8 cellular contexts compared by ENCODE assay signal in genomic region chr13:112943309-112944125, GRCh38. TPM values are rescaled to one million over a fixed set of nuclear protein-coding genes. Genes with fewer than 3 reads are reported as not detected.
DNase-seq lines count a peak whose midpoint lies in the region; ATAC-seq and TF ChIP-seq lines count a peak whose summit lies in the region.

No MANE protein-coding gene starts in this region.

- peaks cover 3 to 10% of the 10 kb centered on the region in 2 donors for H3K4me1 ChIP-seq in esophagus (ENCODE audit: control insufficient read depth in 2 of 2, insufficient read depth in 2 of 2, low read length in 1 of 2)
- H3K4me1 ChIP-seq in muscle layer of duodenum (ENCODE audit: control insufficient read depth in 1 of 2, insufficient read depth in 2 of 2, low read length in 2 of 2): peaks cover 4 to 7% of the 10 kb centered on the region in 2 donors
- peaks cover 0 to 13% (median 8%) of the 10 kb centered on the region in 4 donors for H3K4me1 ChIP-seq in tibial nerve

- H3K27me3 ChIP-seq in esophagus (ENCODE audit: control insufficient read depth in 1 of 2, insufficient read depth in 2 of 2, low read length in 2 of 2) (no peaks in the 10 kb centered on the region), muscle layer of duodenum (ENCODE audit: low read depth, low read length) (no peaks in the 10 kb centered on the region), tibial nerve (peaks cover 0 to 27% of the 10 kb centered on the region in 2 donors)

- no peak for TF ChIP-seq CTCF in tibial nerve (IDR thresholded peaks at IDR 0.05)

- no peaks in the 10 kb centered on the region for H3K9me3 ChIP-seq in esophagus (ENCODE audit: control insufficient read depth in 2 of 2, insufficient read depth in 1 of 2, low read depth in 1 of 2, low read length in 1 of 2)
- no peaks in the 10 kb centered on the region for H3K9me3 ChIP-seq in muscle layer of duodenum (ENCODE audit: control insufficient read depth in 1 of 2, low read length in 2 of 2)
- no peaks in the 10 kb centered on the region for H3K9me3 ChIP-seq in tibial nerve

- DNase-seq in DMS114 treated with DMSO at 0.1 percent for 48 hours (lab: John Stamatoyannopoulos, UW; ENCODE audit: unreplicated experiment): peak; percentile 8
- DNase-seq in activated CD4-positive, alpha-beta T cell treated with anti-CD3 and anti-CD28 coated beads, Interleukin-2, amount 50 U/mL, for 24 hours (ENCODE audit: low read depth in 1 of 2, low spot score in 1 of 2): peak; percentile 6 to 7
- DNase-seq in tibial nerve (ENCODE audit: low spot score in 2 of 2): no peak

- TF ChIP-seq EP300 in tibial nerve (IDR thresholded peaks at IDR 0.05): no peak

- H3K36me3 ChIP-seq in esophagus (ENCODE audit: control insufficient read depth in 2 of 2, insufficient read depth in 2 of 2, low read length in 1 of 2) (no peaks in the 10 kb centered on the region), muscle layer of duodenum (ENCODE audit: control insufficient read depth in 1 of 2, insufficient read depth in 2 of 2, low read length in 2 of 2) (no peaks in the 10 kb centered on the region), tibial nerve (no peaks in the 10 kb centered on the region)

- WGBS in esophagus, 2 donors: 1 to 2% methylated on average over 65 to 81 of the region's 81 CpGs
- WGBS in tibial nerve, 2 donors: 6 to 13% methylated on average over 12 to 15 of the region's 81 CpGs

- peaks cover 18% of the 10 kb centered on the region for H3K27me3 Mint-ChIP-seq in IgD-negative memory B cell

- H3K4me1 Mint-ChIP-seq in IgD-negative memory B cell: peaks cover 5 to 6% (median 6%) of the 10 kb centered on the region in 3 donors

- no peaks in the 10 kb centered on the region for H3K9me3 Mint-ChIP-seq in IgD-negative memory B cell

- H3K4me3 ChIP-seq in esophagus (ENCODE audit: low read depth in 1 of 2, low read length in 2 of 2) (peak overlapping the region; percentile 51 to 57), muscle layer of duodenum (ENCODE audit: low read depth in 1 of 2, low read length in 2 of 2) (peak overlapping the region; percentile 59 to 76), tibial nerve (peak overlapping the region; percentile 27 to 59 (median 54))

- no peak overlapping the region for H3K27ac Mint-ChIP-seq in IgD-negative memory B cell

- no peak for TF ChIP-seq POLR2A in tibial nerve (IDR thresholded peaks at IDR 0.05)

- H3K27ac ChIP-seq in esophagus (ENCODE audit: low read depth in 2 of 2, low read length in 1 of 2) (peak overlapping the region in 1 of 2 donors; percentile 47), muscle layer of duodenum (ENCODE audit: low read length) (no peak overlapping the region), tibial nerve (peak overlapping the region in 2 of 4 donors; percentile 32 to 45)

- peak overlapping the region in 3 of 4 donors; percentile 63 to 84 (median 70) for H3K4me3 Mint-ChIP-seq in IgD-negative memory B cell

- H3K36me3 Mint-ChIP-seq in IgD-negative memory B cell: no peaks in the 10 kb centered on the region

- ATAC-seq in GM21423 (IDR thresholded peaks at IDR 0.05; ENCODE audit: unreplicated experiment) (peak; percentile 30), HG03025 (IDR thresholded peaks at IDR 0.05; ENCODE audit: low FRiP score, unreplicated experiment) (no peak)

RNA-seq across cellular contexts. Expression of gene MCF2L, which starts 25.5 kb away (rescaled TPM):
- polyA plus RNA-seq in IgD-negative memory B cell: 1.7 TPM
- 10 to 100 TPM; 10.9 to 19.4 TPM for polyA plus RNA-seq in esophagus
- total RNA-seq in tibial nerve: 10 to 100 TPM; 30.1 to 82.6 (median 45.3) TPM

Comparison
In these comparisons a context has a peak if more than half of its experiments do, and no peak if none do; other contexts are left out.
1. DNase-seq: peak in DMS114 treated with DMSO at 0.1 percent for 48 hours (single experiment) and activated CD4-positive, alpha-beta T cell treated with anti-CD3 and anti-CD28 coated beads, Interleukin-2, amount 50 U/mL, for 24 hours (2 of 2); none in tibial nerve (0 of 2).
2. Peak in every context shown above with its lines, with median percentiles within 50 percentile points of each other: H3K4me3 ChIP-seq.